Comparison of ENCODE assay signal across 18 cellular contexts in the genomic region with DNA sequence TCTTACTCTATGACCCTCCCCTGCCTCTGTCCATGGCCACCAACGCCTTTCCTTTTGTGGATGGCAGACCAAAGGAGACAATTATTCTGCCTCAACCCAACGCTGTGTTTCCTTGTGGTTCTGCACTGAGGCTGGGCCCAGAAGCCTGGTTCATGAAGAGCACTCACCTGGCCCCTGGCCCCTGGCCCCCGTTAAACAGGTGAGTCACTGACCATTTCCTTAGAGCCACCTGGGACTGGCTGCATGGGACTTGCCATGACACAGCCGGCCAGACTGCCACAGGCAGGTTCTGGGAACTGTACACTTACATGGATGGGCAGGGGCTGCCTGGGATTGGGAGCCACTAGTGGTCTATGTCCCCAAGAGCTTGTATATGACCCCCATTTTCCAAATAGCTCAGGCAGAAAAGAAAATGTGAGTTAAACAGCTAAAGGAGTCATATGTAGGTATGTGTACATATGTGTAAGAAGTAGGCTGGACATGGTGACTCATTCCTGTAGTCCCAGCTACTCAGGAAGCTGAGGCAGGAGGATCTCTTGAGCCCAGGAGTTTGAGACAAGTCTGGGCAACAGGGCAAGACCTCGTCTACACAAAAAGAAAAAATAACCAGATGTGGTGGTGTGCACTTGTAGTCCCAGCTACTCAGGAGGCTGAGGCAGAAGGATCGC.
DNase-seq lines count a peak whose midpoint lies in the region; FAIRE-seq and TF ChIP-seq lines count a peak whose summit lies in the region.
"Had no signal": no experiment of that assay in that cellular context is flagged by ENCODE, and none has a peak within 500 bp of the region (broad histone marks: within the 10 kb centered on the region; RNA-seq: fewer than 3 reads in every experiment).

No MANE protein-coding gene starts in this region.

- FAIRE-seq in endothelial cell of umbilical vein (lab: Jason Lieb, UNC) = peak; percentile 62

- no peak for TF ChIP-seq CTCF in endothelial cell of umbilical vein (IDR thresholded peaks at IDR 0.05; ENCODE audit: extremely low read depth in 1 of 2, insufficient read depth in 1 of 2, low read depth in 1 of 2, low read length in 2 of 2)

- dilution Hi-C loops in endothelial cell of umbilical vein (cut with MboI; ENCODE audit: extremely low pct_ligation_motif_present, low sequenced_read_pairs) = no loop called here

- peak overlapping the region; percentile 82 for H3K27ac Mint-ChIP-seq in T-helper 1 cell treated with Interleukin-12 subunit alpha and Interleukin-12 subunit beta and Interleukin-4 antibody, amounts not matched to agents 30 μg/mL and 1 μg/mL, for 36 hours
- H3K27ac Mint-ChIP-seq in stimulated activated naive CD8-positive, alpha-beta T cell treated with anti-CD3 and anti-CD28 coated beads, Interleukin-15, Interleukin-2, amounts not matched to agents 100 ng/mL and 50 ng/mL, for 24 hours = peak overlapping the region; percentile 21
- no peak overlapping the region for H3K27ac Mint-ChIP-seq in immature natural killer cell
- H3K27ac Mint-ChIP-seq: endodermal cell had no signal

- POLR2A ChIA-PET in endothelial cell of umbilical vein (lab: Charles Lee) = no interaction called here

- no peaks in the 10 kb centered on the region for H3K27me3 ChIP-seq in endothelial cell of umbilical vein (ENCODE audit: control insufficient read depth in 2 of 2, insufficient read depth in 2 of 2, low read length in 2 of 2)
- H3K27me3 ChIP-seq: BE2C, tibial nerve had no signal

- peaks cover 11% of the 10 kb centered on the region for H3K9me3 Mint-ChIP-seq in T-helper 1 cell treated with Interleukin-12 subunit alpha and Interleukin-12 subunit beta and Interleukin-4 antibody, amounts not matched to agents 30 μg/mL and 1 μg/mL, for 36 hours
- peaks cover 6% of the 10 kb centered on the region for H3K9me3 Mint-ChIP-seq in stimulated activated naive CD8-positive, alpha-beta T cell treated with anti-CD3 and anti-CD28 coated beads, Interleukin-15, Interleukin-2, amounts not matched to agents 100 ng/mL and 50 ng/mL, for 24 hours
- H3K9me3 Mint-ChIP-seq in immature natural killer cell = no peaks in the 10 kb centered on the region
- H3K9me3 Mint-ChIP-seq: activated T-cell treated with anti-CD3 and anti-CD28 coated beads, Interleukin-2, amount 50 U/mL, for 4 hours; endodermal cell had no signal

- no peak overlapping the region for H3K9ac ChIP-seq in endothelial cell of umbilical vein (replicated peaks; ENCODE audit: extremely low read depth, insufficient read depth, low read length)
- H3K9ac ChIP-seq: KMS-11 had no signal

- no peaks in the 10 kb centered on the region for H3K9me1 ChIP-seq in endothelial cell of umbilical vein (replicated peaks; ENCODE audit: control insufficient read depth, extremely low read depth, insufficient read depth, low read length)

- no peaks in the 10 kb centered on the region for H4K20me1 ChIP-seq in endothelial cell of umbilical vein (replicated peaks; ENCODE audit: control insufficient read depth, extremely low read depth, insufficient read depth, low read length)

- intact Hi-C loops in endothelial cell of umbilical vein (cut with micrococcal nuclease) = no loop called here

- no peaks in the 10 kb centered on the region for H3K27me3 Mint-ChIP-seq in T-helper 1 cell treated with Interleukin-12 subunit alpha and Interleukin-12 subunit beta and Interleukin-4 antibody, amounts not matched to agents 30 μg/mL and 1 μg/mL, for 36 hours (ENCODE audit: low read depth)
- H3K27me3 Mint-ChIP-seq in stimulated activated naive CD8-positive, alpha-beta T cell treated with anti-CD3 and anti-CD28 coated beads, Interleukin-15, Interleukin-2, amounts not matched to agents 100 ng/mL and 50 ng/mL, for 24 hours = no peaks in the 10 kb centered on the region
- no peaks in the 10 kb centered on the region for H3K27me3 Mint-ChIP-seq in immature natural killer cell (ENCODE audit: low read depth in 3 of 3)

- no peaks in the 10 kb centered on the region for H3K9me3 ChIP-seq in endothelial cell of umbilical vein (replicated peaks; ENCODE audit: control insufficient read depth, insufficient read depth, low read length)
- H3K9me3 ChIP-seq: BE2C, left ventricle myocardium inferior, psoas muscle, tibial nerve had no signal

- no peak overlapping the region for H3K4me2 ChIP-seq in endothelial cell of umbilical vein (ENCODE audit: insufficient read depth, low read length)
- H3K4me2 ChIP-seq: KMS-11 had no signal

- H3K36me3 Mint-ChIP-seq in T-helper 1 cell treated with Interleukin-12 subunit alpha and Interleukin-12 subunit beta and Interleukin-4 antibody, amounts not matched to agents 30 μg/mL and 1 μg/mL, for 36 hours (ENCODE audit: low read depth) = peaks cover 65% of the 10 kb centered on the region
- peaks cover 82% of the 10 kb centered on the region for H3K36me3 Mint-ChIP-seq in stimulated activated naive CD8-positive, alpha-beta T cell treated with anti-CD3 and anti-CD28 coated beads, Interleukin-15, Interleukin-2, amounts not matched to agents 100 ng/mL and 50 ng/mL, for 24 hours (ENCODE audit: low read depth)
- H3K36me3 Mint-ChIP-seq in immature natural killer cell = peaks cover 4 to 33% (median 17%) of the 10 kb centered on the region in 3 donors
- H3K36me3 Mint-ChIP-seq: naive B cell had no signal

- H3K27ac ChIP-seq in endothelial cell of umbilical vein (ENCODE audit: insufficient read depth, low read depth, low read length) = no peak overlapping the region
- H3K27ac ChIP-seq: KMS-11, left ventricle myocardium inferior, psoas muscle had no signal

- H3K4me3 ChIP-seq in endothelial cell of umbilical vein (replicated peaks in 1 of 3; ENCODE audit: insufficient read depth in 1 of 3, low read depth in 1 of 3, low read length in 3 of 3) = no peak overlapping the region
- H3K4me3 ChIP-seq: left ventricle myocardium inferior, psoas muscle, tibial nerve had no signal

- no peaks in the 10 kb centered on the region for H3K36me3 ChIP-seq in endothelial cell of umbilical vein (ENCODE audit: control insufficient read depth in 2 of 2, extremely low read depth in 1 of 2, insufficient read depth in 2 of 2, low read length in 2 of 2)
- H3K36me3 ChIP-seq: BE2C, left ventricle myocardium inferior had no signal

- CTCF ChIA-PET in endothelial cell of umbilical vein (lab: Charles Lee) = interaction anchor here (0.6 to 2.0 kb wide), 2 partner anchors 21 to 137 kb away, joined by 3 to 8 read pairs; no protein-coding TSS in a partner anchor

- H3K4me1 Mint-ChIP-seq in T-helper 1 cell treated with Interleukin-12 subunit alpha and Interleukin-12 subunit beta and Interleukin-4 antibody, amounts not matched to agents 30 μg/mL and 1 μg/mL, for 36 hours (ENCODE audit: low read depth) = peaks cover 51% of the 10 kb centered on the region
- peaks cover 77% of the 10 kb centered on the region for H3K4me1 Mint-ChIP-seq in stimulated activated naive CD8-positive, alpha-beta T cell treated with anti-CD3 and anti-CD28 coated beads, Interleukin-15, Interleukin-2, amounts not matched to agents 100 ng/mL and 50 ng/mL, for 24 hours (ENCODE audit: low read depth)
- H3K4me1 Mint-ChIP-seq in immature natural killer cell = peaks cover 21 to 28% of the 10 kb centered on the region in 2 donors
- H3K4me1 Mint-ChIP-seq: naive B cell had no signal

- H3K79me2 ChIP-seq in endothelial cell of umbilical vein (ENCODE audit: control insufficient read depth, insufficient read depth, low read length) = no peaks in the 10 kb centered on the region

- TF ChIP-seq POLR2A in endothelial cell of umbilical vein (IDR thresholded peaks at IDR 0.05; ENCODE audit: low read depth, low read length) = no peak

- in situ Hi-C loops in G401 (cut with HindIII; ENCODE audit: low sequenced_read_pairs) = no loop called here

- H3K4me1 ChIP-seq in endothelial cell of umbilical vein (ENCODE audit: control insufficient read depth, extremely low read depth, insufficient read depth, low read length) = peaks cover 3% of the 10 kb centered on the region
- H3K4me1 ChIP-seq: left ventricle myocardium inferior, psoas muscle had no signal

- no TSS peak for BruUV-seq in endothelial cell of umbilical vein (replicated peaks; lab: Mats Ljungman, UMichigan)

- no peak overlapping the region for H3K4me3 Mint-ChIP-seq in T-helper 1 cell treated with Interleukin-12 subunit alpha and Interleukin-12 subunit beta and Interleukin-4 antibody, amounts not matched to agents 30 μg/mL and 1 μg/mL, for 36 hours
- H3K4me3 Mint-ChIP-seq in stimulated activated naive CD8-positive, alpha-beta T cell treated with anti-CD3 and anti-CD28 coated beads, Interleukin-15, Interleukin-2, amounts not matched to agents 100 ng/mL and 50 ng/mL, for 24 hours = no peak overlapping the region
- no peak overlapping the region for H3K4me3 Mint-ChIP-seq in immature natural killer cell
- H3K4me3 Mint-ChIP-seq: activated T-cell treated with anti-CD3 and anti-CD28 coated beads, Interleukin-2, amount 50 U/mL, for 4 hours; endodermal cell; naive B cell had no signal

- H2AFZ ChIP-seq in endothelial cell of umbilical vein (ENCODE audit: low read depth, low read length) = no peak overlapping the region

- DNase-seq in stimulated activated CD4-positive, alpha-beta T cell treated with anti-CD3 and anti-CD28 coated beads, Interleukin-1b, Interleukin-23, amount 100 ng/mL, for 48 hours = peak; percentile 54
- no peak for DNase-seq in stimulated activated CD4-positive, alpha-beta T cell treated with anti-CD3 and anti-CD28 coated beads, Interleukin-4, amount 100 ng/mL, for 1 hour
- DNase-seq in endothelial cell of umbilical vein (ENCODE audit: low read depth, low spot score) (peak; percentile 14), G401 (ENCODE audit: low spot score) (no peak), immature natural killer cell (no peak), NCI-H1092 (lab: John Stamatoyannopoulos, UW) (no peak)
- DNase-seq: activated T-cell treated with anti-CD3 and anti-CD28 coated beads, Interleukin-2, amount 50 U/mL, for 4 hours; BE2C; endodermal cell; left ventricle myocardium inferior; naive B cell; NCI-H1694; NCI-H526; psoas muscle had no signal

TF ChIP-seq in endothelial cell of umbilical vein, 7 proteins besides CTCF, POLR2A, EP300 and RAD21:
- peak; percentile 11 for TF ChIP-seq FOS (IDR thresholded peaks at IDR 0.05; ENCODE audit: borderline replicate concordance, insufficient read depth, low read length)
- TF ChIP-seq, protein P1, sequence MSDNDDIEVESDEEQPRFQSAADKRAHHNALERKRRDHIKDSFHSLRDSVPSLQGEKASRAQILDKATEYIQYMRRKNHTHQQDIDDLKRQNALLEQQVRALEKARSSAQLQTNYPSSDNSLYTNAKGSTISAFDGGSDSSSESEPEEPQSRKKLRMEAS (IDR thresholded peaks at IDR 0.05; ENCODE audit: insufficient read depth, insufficient read length) = no peak

Comparison
In these comparisons a context has a peak if more than half of its experiments do, and no peak if none do; other contexts are left out.
1. DNase-seq: peak in stimulated activated CD4-positive, alpha-beta T cell treated with anti-CD3 and anti-CD28 coated beads, Interleukin-1b, Interleukin-23, amount 100 ng/mL, for 48 hours (single experiment) and endothelial cell of umbilical vein (single experiment); none in stimulated activated CD4-positive, alpha-beta T cell treated with anti-CD3 and anti-CD28 coated beads, Interleukin-4, amount 100 ng/mL, for 1 hour (single experiment), G401 (single experiment), immature natural killer cell (0 of 3) and NCI-H1092 (single experiment).
2. H3K27ac Mint-ChIP-seq: peak in T-helper 1 cell treated with Interleukin-12 subunit alpha and Interleukin-12 subunit beta and Interleukin-4 antibody, amounts not matched to agents 30 μg/mL and 1 μg/mL, for 36 hours (single experiment) and stimulated activated naive CD8-positive, alpha-beta T cell treated with anti-CD3 and anti-CD28 coated beads, Interleukin-15, Interleukin-2, amounts not matched to agents 100 ng/mL and 50 ng/mL, for 24 hours (single experiment); none in immature natural killer cell (0 of 6).